Comparison of ENCODE assay signal across 8 cellular contexts in genomic region chrX:37967714-37968113, GRCh38. TPM values are rescaled to one million over a fixed set of nuclear protein-coding genes. Genes with fewer than 3 reads are reported as not detected.
"Had no signal": no experiment of that assay in that cellular context is flagged by ENCODE, and none has a peak within 500 bp of the region (broad histone marks: within the 10 kb centered on the region; RNA-seq: fewer than 3 reads in every experiment).

No MANE protein-coding gene starts in this region.

- H3K36me3 ChIP-seq: HAP-1 had no signal

- H3K4me3 ChIP-seq: GM23338, HAP-1 had no signal

- H3K4me1 ChIP-seq: HAP-1 had no signal

- H3K9me3 ChIP-seq: HAP-1 had no signal

- ATAC-seq: GM23338, HCT116 had no signal

- FAIRE-seq: HTR-8/SVneo had no signal

- DNase-seq: H7, KBM-7 had no signal

- H3K4me2 ChIP-seq: GM23338, KMS-11 had no signal

- H3K9ac ChIP-seq: KMS-11 had no signal

- H2AFZ ChIP-seq: GM23338 had no signal

- H3K27ac ChIP-seq: KMS-11 had no signal

RNA-seq across cellular contexts. Expression of gene SYTL5, which starts 38.6 kb away (rescaled TPM):
- polyA plus RNA-seq: IgD-negative memory B cell had no signal
